In genomic region chr15:45703670-45704328, GRCh38 we compare ENCODE assay signal across 9 cellular contexts.
A peak's percentile ranks its signal among the peaks of the same experiment; 100 is the strongest.
DNase-seq lines count a peak whose midpoint lies in the region; ATAC-seq, FAIRE-seq and TF ChIP-seq lines count a peak whose summit lies in the region.
"Had no signal": no experiment of that assay in that cellular context is flagged by ENCODE, and none has a peak within 500 bp of the region (broad histone marks: within the 10 kb centered on the region; RNA-seq: fewer than 3 reads in every experiment).

No MANE protein-coding gene starts in this region.

- no peak for FAIRE-seq in endothelial cell of umbilical vein (lab: Jason Lieb, UNC)

- no peaks in the 10 kb centered on the region for H3K79me2 ChIP-seq in Loucy (ENCODE audit: insufficient read depth, low read length)
- H3K79me2 ChIP-seq in endothelial cell of umbilical vein (ENCODE audit: control insufficient read depth, insufficient read depth, low read length), result no peaks in the 10 kb centered on the region

- DNase-seq in CD14-positive monocyte (ENCODE audit: low spot score) (no peak), endothelial cell of umbilical vein (ENCODE audit: low read depth, low spot score) (no peak), GM19240 (ENCODE audit: insufficient read length, low spot score) (no peak), NAMALWA (ENCODE audit: low spot score) (no peak), mucosa of gallbladder (ENCODE audit: low spot score) (no peak)
- DNase-seq: GF-D8 had no signal

- no peaks in the 10 kb centered on the region for H3K9me2 ChIP-seq in Loucy (replicated peaks; ENCODE audit: low read depth, low read length)

- H4K20me1 ChIP-seq in Loucy (ENCODE audit: insufficient read depth, low read length, poor library complexity, severe bottlenecking), result no peaks in the 10 kb centered on the region
- no peaks in the 10 kb centered on the region for H4K20me1 ChIP-seq in endothelial cell of umbilical vein (replicated peaks; ENCODE audit: control insufficient read depth, extremely low read depth, insufficient read depth, low read length)

- ATAC-seq in HG03108 (IDR thresholded peaks at IDR 0.05; ENCODE audit: unreplicated experiment), result no peak

- peaks cover 21% of the 10 kb centered on the region for H3K4me1 Mint-ChIP-seq in CD14-positive monocyte
- H3K4me1 Mint-ChIP-seq in nephron, result peaks cover 7% of the 10 kb centered on the region

- H2AFZ ChIP-seq in Loucy (ENCODE audit: low read length), result no peak overlapping the region
- H2AFZ ChIP-seq in endothelial cell of umbilical vein (ENCODE audit: low read depth, low read length), result peak overlapping the region; percentile 86

- no peaks in the 10 kb centered on the region for H3F3A ChIP-seq in Loucy (ENCODE audit: low read depth)

- H3K4me1 ChIP-seq in Loucy (ENCODE audit: insufficient read depth, low read length, poor library complexity, severe bottlenecking) (peaks cover 7% of the 10 kb centered on the region), endothelial cell of umbilical vein (ENCODE audit: control insufficient read depth, extremely low read depth, insufficient read depth, low read length) (peaks cover 4% of the 10 kb centered on the region)

- no peaks in the 10 kb centered on the region for H3K27me3 ChIP-seq in Loucy (ENCODE audit: insufficient read depth, low read length, poor library complexity, severe bottlenecking)
- H3K27me3 ChIP-seq in endothelial cell of umbilical vein (ENCODE audit: control insufficient read depth in 2 of 2, insufficient read depth in 2 of 2, low read length in 2 of 2), result no peaks in the 10 kb centered on the region

- POLR2A ChIA-PET in endothelial cell of umbilical vein (lab: Charles Lee), result no interaction called here

- H3K27me3 Mint-ChIP-seq in CD14-positive monocyte (ENCODE audit: low read depth in 3 of 3) (peaks cover 34 to 47% (median 38%) of the 10 kb centered on the region in 3 donors), nephron (ENCODE audit: low read depth) (peaks cover 13% of the 10 kb centered on the region)

- no TSS peak for BruUV-seq in endothelial cell of umbilical vein (replicated peaks; lab: Mats Ljungman, UMichigan)

- dilution Hi-C loops in endothelial cell of umbilical vein (cut with MboI; ENCODE audit: extremely low pct_ligation_motif_present, low sequenced_read_pairs), result no loop called here

- intact Hi-C loops in CD14-positive monocyte (cut with micrococcal nuclease), result no loop called here
- intact Hi-C loops in endothelial cell of umbilical vein (cut with micrococcal nuclease), result loop anchor here (2.0 kb wide), 3 partner anchors 87 to 1481 kb away; no protein-coding TSS in a partner anchor

- no peak overlapping the region for H3K4me3 ChIP-seq in Loucy (ENCODE audit: low read length, poor library complexity, severe bottlenecking)
- no peak overlapping the region for H3K4me3 ChIP-seq in endothelial cell of umbilical vein (replicated peaks in 1 of 3; ENCODE audit: insufficient read depth in 1 of 3, low read depth in 1 of 3, low read length in 3 of 3)

- H3K36me3 Mint-ChIP-seq in CD14-positive monocyte (peaks cover 2 to 12% of the 10 kb centered on the region in 2 donors), nephron (ENCODE audit: low read depth) (no peaks in the 10 kb centered on the region)

- TF ChIP-seq CTCF in CD14-positive monocyte (IDR thresholded peaks at IDR 0.05), result no peak
- peak; percentile 27; the same call in 1 of the 2 replicates for TF ChIP-seq CTCF in Loucy (conservative IDR thresholded peaks at IDR 0.05; ENCODE audit: low read length)
- peak in 1 of 2 donors; percentile 23 for TF ChIP-seq CTCF in endothelial cell of umbilical vein (IDR thresholded peaks at IDR 0.05; ENCODE audit: extremely low read depth in 1 of 2, insufficient read depth in 1 of 2, low read depth in 1 of 2, low read length in 2 of 2)
- TF ChIP-seq CTCF in nephron (IDR thresholded peaks at IDR 0.05; ENCODE audit: unreplicated experiment in 3 of 3), result peak; percentile 32 to 38 (median 35)

- TF ChIP-seq POLR2A in endothelial cell of umbilical vein (IDR thresholded peaks at IDR 0.05; ENCODE audit: low read depth, low read length), result no peak

- peak overlapping the region; percentile 71 to 87 for H3K4me3 Mint-ChIP-seq in CD14-positive monocyte
- H3K4me3 Mint-ChIP-seq in nephron, result peak overlapping the region; percentile 96 to 99 (median 98)

- no peak overlapping the region for H3K9ac ChIP-seq in Loucy (ENCODE audit: low read depth, low read length, poor library complexity, severe bottlenecking)
- H3K9ac ChIP-seq in endothelial cell of umbilical vein (replicated peaks; ENCODE audit: extremely low read depth, insufficient read depth, low read length), result no peak overlapping the region

- no peaks in the 10 kb centered on the region for H3K36me3 ChIP-seq in Loucy (ENCODE audit: insufficient read depth, low read length)
- no peaks in the 10 kb centered on the region for H3K36me3 ChIP-seq in endothelial cell of umbilical vein (ENCODE audit: control insufficient read depth in 2 of 2, extremely low read depth in 1 of 2, insufficient read depth in 2 of 2, low read length in 2 of 2)

- H3K27ac Mint-ChIP-seq in CD14-positive monocyte (no peak overlapping the region), nephron (peak overlapping the region in 2 of 3 experiments; percentile 85 to 98)

- H3K9me3 Mint-ChIP-seq in CD14-positive monocyte, result peaks cover 0 to 14% (median 3%) of the 10 kb centered on the region in 7 donors
- H3K9me3 Mint-ChIP-seq in nephron, result peaks cover 3% of the 10 kb centered on the region

- CTCF ChIA-PET in endothelial cell of umbilical vein (lab: Charles Lee), result interaction anchor here (0.7 to 6.3 kb wide), 6 partner anchors 10 to 92 kb away, joined by 3 to 64 read pairs (median 4); no protein-coding TSS in a partner anchor

- H3K27ac ChIP-seq in endothelial cell of umbilical vein (ENCODE audit: insufficient read depth, low read depth, low read length), result no peak overlapping the region

- no peaks in the 10 kb centered on the region for H3K9me1 ChIP-seq in endothelial cell of umbilical vein (replicated peaks; ENCODE audit: control insufficient read depth, extremely low read depth, insufficient read depth, low read length)

- H3K4me2 ChIP-seq in Loucy (ENCODE audit: low read depth, low read length, poor library complexity, severe bottlenecking), result no peak overlapping the region
- peak overlapping the region; percentile 70 for H3K4me2 ChIP-seq in endothelial cell of umbilical vein (ENCODE audit: insufficient read depth, low read length)

- H3K9me3 ChIP-seq in Loucy (ENCODE audit: insufficient read depth, low read depth, low read length) (no peaks in the 10 kb centered on the region), endothelial cell of umbilical vein (replicated peaks; ENCODE audit: control insufficient read depth, insufficient read depth, low read length) (no peaks in the 10 kb centered on the region)

TF ChIP-seq in endothelial cell of umbilical vein, 7 proteins besides CTCF, POLR2A, EP300 and RAD21:
- no peak for TF ChIP-seq MYC (IDR thresholded peaks at IDR 0.05; ENCODE audit: low read depth, low read length)
- no peak for TF ChIP-seq EZH2 (IDR thresholded peaks at IDR 0.05; ENCODE audit: borderline replicate concordance, low read depth, low read length, severe bottlenecking)
- TF ChIP-seq JUN (IDR thresholded peaks at IDR 0.05; ENCODE audit: borderline replicate concordance, insufficient read depth, insufficient read length, low read depth), result no peak
- no peak for TF ChIP-seq GATA2 (IDR thresholded peaks at IDR 0.05; ENCODE audit: insufficient read depth, insufficient read length, low read depth, low read length)
- no peak for TF ChIP-seq POLR2AphosphoS5 (IDR thresholded peaks at IDR 0.05; ENCODE audit: insufficient read depth, low read depth, low read length)
- TF ChIP-seq FOS (IDR thresholded peaks at IDR 0.05; ENCODE audit: borderline replicate concordance, insufficient read depth, low read length), result no peak
- TF ChIP-seq MAX (IDR thresholded peaks at IDR 0.05; ENCODE audit: insufficient read depth, insufficient read length), result no peak

Comparison
In these comparisons a context has a peak if more than half of its experiments do, and no peak if none do; other contexts are left out.
1. H3K27ac Mint-ChIP-seq: peak in nephron (2 of 3); none in CD14-positive monocyte (0 of 7).